22 cellular contexts compared by ENCODE assay signal in the genomic region with DNA sequence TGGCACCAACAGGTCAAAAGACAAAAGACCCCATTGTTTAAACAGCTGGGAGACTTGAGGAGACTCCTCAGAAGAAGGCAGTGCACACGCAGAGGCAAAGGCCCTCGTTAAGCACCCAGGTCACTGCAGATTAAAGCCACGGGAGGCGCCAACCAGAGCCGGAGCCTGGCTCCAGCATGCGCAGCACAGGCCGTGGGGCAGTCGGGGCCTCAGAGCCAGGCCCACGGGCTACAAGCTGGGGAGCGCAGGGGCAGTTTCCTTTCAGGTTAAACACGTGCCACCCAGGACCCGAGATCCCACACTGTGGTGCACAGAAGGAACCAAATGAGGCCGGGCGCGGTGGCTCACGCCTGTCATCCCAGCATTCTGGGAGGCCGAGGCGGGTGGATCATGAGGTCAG. TPM values are rescaled to one million over a fixed set of nuclear protein-coding genes. Genes with fewer than 3 reads are reported as not detected.
DNase-seq lines count a peak whose midpoint lies in the region; ATAC-seq, FAIRE-seq and TF ChIP-seq lines count a peak whose summit lies in the region.
"Had no signal": no experiment of that assay in that cellular context is flagged by ENCODE, and none has a peak within 500 bp of the region (broad histone marks: within the 10 kb centered on the region; RNA-seq: fewer than 3 reads in every experiment).

No MANE protein-coding gene starts in this region.

- H3K4me3 ChIP-seq in esophagus squamous epithelium (no peak overlapping the region), sigmoid colon (no peak overlapping the region), small intestine (ENCODE audit: low read depth in 1 of 2, low read length in 2 of 2) (no peak overlapping the region)
- H3K4me3 ChIP-seq: MG63, SK-N-MC had no signal

- H3K27me3 ChIP-seq in esophagus squamous epithelium (no peaks in the 10 kb centered on the region), sigmoid colon (no peaks in the 10 kb centered on the region), small intestine (ENCODE audit: control insufficient read depth in 2 of 2, insufficient read depth in 2 of 2, low read length in 2 of 2) (no peaks in the 10 kb centered on the region)
- H3K27me3 ChIP-seq: MG63 had no signal

- H3K4me1 Mint-ChIP-seq in CD14-positive monocyte, result peaks cover 74% of the 10 kb centered on the region
- H3K4me1 Mint-ChIP-seq in activated CD4-positive, alpha-beta T cell treated with anti-CD3 and anti-CD28 coated beads, Interleukin-2, amount 10 ng/mL, durations not matched to agents 24 days and 14 days, result peaks cover 12% of the 10 kb centered on the region

- peaks cover 11 to 42% of the 10 kb centered on the region in 2 donors for H3K36me3 Mint-ChIP-seq in CD14-positive monocyte
- no peaks in the 10 kb centered on the region for H3K36me3 Mint-ChIP-seq in activated CD4-positive, alpha-beta T cell treated with anti-CD3 and anti-CD28 coated beads, Interleukin-2, amount 10 ng/mL, durations not matched to agents 24 days and 14 days (ENCODE audit: low read depth)
- H3K36me3 Mint-ChIP-seq: IgD-negative memory B cell had no signal

- POLR2A ChIA-PET in RWPE1 (lab: Yijun Ruan, JAX; ENCODE audit: low non-redundant PET), result no interaction called here

- CTCF ChIA-PET in RWPE1 (lab: Yijun Ruan, JAX), result no interaction called here

- H3K4me3 Mint-ChIP-seq in CD14-positive monocyte, result no peak overlapping the region
- H3K4me3 Mint-ChIP-seq in activated CD4-positive, alpha-beta T cell treated with anti-CD3 and anti-CD28 coated beads, Interleukin-2, amount 10 ng/mL, durations not matched to agents 24 days and 14 days, result no peak overlapping the region

- intact Hi-C loops in CD14-positive monocyte (cut with micrococcal nuclease), result no loop called here
- intact Hi-C loops in esophagus squamous epithelium (cut with DNase I), result no loop called here
- intact Hi-C loops in sigmoid colon (cut with DNase I), result loop anchor here (10.0 kb wide), 1 partner anchor 921 kb away; no protein-coding TSS in a partner anchor
- intact Hi-C loops in activated CD4-positive, alpha-beta T cell treated with anti-CD3 and anti-CD28 coated beads, Interleukin-2, amount 10 ng/mL, durations not matched to agents 24 days and 14 days (cut with micrococcal nuclease), result no loop called here

- no peak for TF ChIP-seq POLR2A in esophagus squamous epithelium (IDR thresholded peaks at IDR 0.05)
- no peak for TF ChIP-seq POLR2A in sigmoid colon (IDR thresholded peaks at IDR 0.05)

- H3K4me1 ChIP-seq in esophagus squamous epithelium, result peaks cover 48 to 90% (median 69%) of the 10 kb centered on the region in 3 donors
- peaks cover 0 to 100% (median 100%) of the 10 kb centered on the region in 4 donors for H3K4me1 ChIP-seq in sigmoid colon
- H3K4me1 ChIP-seq in small intestine (ENCODE audit: control insufficient read depth in 2 of 2, insufficient read depth in 1 of 2, low read depth in 1 of 2, low read length in 1 of 2), result peaks cover 3 to 15% of the 10 kb centered on the region in 2 donors

- DNase-seq in CD14-positive monocyte (ENCODE audit: low spot score), result no peak
- no peak for DNase-seq in RWPE1 (ENCODE audit: low spot score)
- no peak for DNase-seq in esophagus squamous epithelium (lab: John Stamatoyannopoulos, UW)
- DNase-seq in sigmoid colon, result no peak
- no peak for DNase-seq in activated CD4-positive, alpha-beta T cell treated with anti-CD3 and anti-CD28 coated beads, Interleukin-2, amount 10 ng/mL, durations not matched to agents 24 days and 14 days
- DNase-seq in small intestine, result no peak
- no peak for DNase-seq in NCI-H1930 (lab: John Stamatoyannopoulos, UW)
- DNase-seq: DND-41, H7, Kasumi-1, MG63, NCI-H1092, NCI-H146, NCI-H2081, NCI-H2171 treated with DMSO at 0.1 percent for 48 hours, NCI-H446 treated with DMSO at 0.1 percent for 48 hours, NCI-H69, SHP77 had no signal

- H3K36me3 ChIP-seq in esophagus squamous epithelium (peaks cover 0 to 21% (median 0%) of the 10 kb centered on the region in 3 donors), sigmoid colon (no peaks in the 10 kb centered on the region), small intestine (ENCODE audit: control insufficient read depth in 2 of 2, insufficient read depth in 2 of 2, low read length in 2 of 2) (no peaks in the 10 kb centered on the region)

- no peak for ATAC-seq in HG02938 (IDR thresholded peaks at IDR 0.05; ENCODE audit: unreplicated experiment)

- WGBS in esophagus squamous epithelium, 2 donors, result 82 to 89% methylated on average over 10 to 18 of the region's 18 CpGs
- WGBS in sigmoid colon, 2 donors, result 86 to 92% methylated on average over 18 of the region's 18 CpGs
- 88 to 91% (median 90%) methylated on average over 18 of the region's 18 CpGs for WGBS in small intestine, 3 donors

- no peaks in the 10 kb centered on the region for H3K27me3 Mint-ChIP-seq in CD14-positive monocyte (ENCODE audit: low read depth in 3 of 3)
- H3K27me3 Mint-ChIP-seq in activated CD4-positive, alpha-beta T cell treated with anti-CD3 and anti-CD28 coated beads, Interleukin-2, amount 10 ng/mL, durations not matched to agents 24 days and 14 days, result no peaks in the 10 kb centered on the region
- H3K27me3 Mint-ChIP-seq: IgD-negative memory B cell had no signal

- peak overlapping the region in 5 of 7 donors; percentile 30 to 75 (median 61) for H3K27ac Mint-ChIP-seq in CD14-positive monocyte
- H3K27ac Mint-ChIP-seq in activated CD4-positive, alpha-beta T cell treated with anti-CD3 and anti-CD28 coated beads, Interleukin-2, amount 10 ng/mL, durations not matched to agents 24 days and 14 days, result no peak overlapping the region

- H3K9me3 ChIP-seq in esophagus squamous epithelium (no peaks in the 10 kb centered on the region), sigmoid colon (no peaks in the 10 kb centered on the region), small intestine (ENCODE audit: control insufficient read depth, low read depth) (no peaks in the 10 kb centered on the region)
- H3K9me3 ChIP-seq: MG63 had no signal

- peak overlapping the region; percentile 49 for H3K27ac ChIP-seq in RWPE1
- peak overlapping the region in 3 of 4 donors; percentile 52 to 94 (median 80) for H3K27ac ChIP-seq in esophagus squamous epithelium
- peak overlapping the region; percentile 35 to 100 (median 96) for H3K27ac ChIP-seq in sigmoid colon
- H3K27ac ChIP-seq in small intestine (ENCODE audit: low read depth in 1 of 2, low read length in 1 of 2), result no peak overlapping the region

- no peak for TF ChIP-seq CTCF in CD14-positive monocyte (IDR thresholded peaks at IDR 0.05)
- TF ChIP-seq CTCF in RWPE1 (conservative IDR thresholded peaks at IDR 0.05; ENCODE audit: low read depth), result no peak
- TF ChIP-seq CTCF in esophagus squamous epithelium (IDR thresholded peaks at IDR 0.05), result no peak
- TF ChIP-seq CTCF in sigmoid colon (IDR thresholded peaks at IDR 0.05), result no peak

- no peak for FAIRE-seq in small intestine (lab: Jason Lieb, UNC)
- FAIRE-seq: HTR-8/SVneo had no signal

- H3K9me3 Mint-ChIP-seq in CD14-positive monocyte, result no peaks in the 10 kb centered on the region
- no peaks in the 10 kb centered on the region for H3K9me3 Mint-ChIP-seq in activated CD4-positive, alpha-beta T cell treated with anti-CD3 and anti-CD28 coated beads, Interleukin-2, amount 10 ng/mL, durations not matched to agents 24 days and 14 days
- H3K9me3 Mint-ChIP-seq: IgD-negative memory B cell had no signal

- no peak for TF ChIP-seq EP300 in sigmoid colon (IDR thresholded peaks at IDR 0.05)

RNA-seq across cellular contexts. Expression of gene PIEZO1, which starts 9.2 kb away (rescaled TPM):
- polyA plus RNA-seq in CD14-positive monocyte (10 to 100 TPM; 10.2 to 15.0 TPM), sigmoid colon (100 to 1,000 TPM in 1 of 3 donors, 10 to 100 TPM in 2; 18.0 to 169 (median 29.4) TPM), small intestine (10 to 100 TPM; 22.8 to 95.0 (median 27.8) TPM)
- total RNA-seq in esophagus squamous epithelium (100 to 1,000 TPM in 2 of 4 donors, 10 to 100 TPM in 2; 46.0 to 131 (median 103) TPM), sigmoid colon (100 to 1,000 TPM in 3 of 4 donors, 10 to 100 TPM in 1; 97.4 to 242 (median 158) TPM)
- 219 and 226 TPM in 2 replicates for total RNA-seq in activated CD4-positive, alpha-beta T cell treated with anti-CD3 and anti-CD28 coated beads, Interleukin-2, amount 10 ng/mL, durations not matched to agents 24 days and 14 days

RNA-seq across cellular contexts. Expression of gene CDT1, which starts 27.8 kb away (rescaled TPM):
- polyA plus RNA-seq in CD14-positive monocyte (under 1 TPM; 0.07 to 0.24 TPM), sigmoid colon (10 to 100 TPM in 1 of 3 donors, 1 to 10 TPM in 2; 3.6 to 17.4 (median 6.9) TPM), small intestine (10 to 100 TPM in 1 of 3 donors, 1 to 10 TPM in 2; 1.1 to 16.7 (median 2.2) TPM)
- total RNA-seq in esophagus squamous epithelium (10 to 100 TPM in 3 of 4 donors, 1 to 10 TPM in 1; 7.7 to 20.7 (median 11.2) TPM), sigmoid colon (1 to 10 TPM in 1 of 4 donors, under 1 TPM in 2, not detected in 1; 0.71 to 3.0 (median 0.81) TPM)
- 93.2 and 98.3 TPM in 2 replicates for total RNA-seq in activated CD4-positive, alpha-beta T cell treated with anti-CD3 and anti-CD28 coated beads, Interleukin-2, amount 10 ng/mL, durations not matched to agents 24 days and 14 days

RNA-seq across cellular contexts. Expression of gene APRT, which starts 35.9 kb away (rescaled TPM):
- polyA plus RNA-seq in CD14-positive monocyte (100 to 1,000 TPM; 233 to 307 TPM), sigmoid colon (100 to 1,000 TPM; 245 to 329 (median 294) TPM), small intestine (100 to 1,000 TPM; 197 to 255 (median 247) TPM)
- total RNA-seq in esophagus squamous epithelium (100 to 1,000 TPM; 186 to 314 (median 250) TPM), sigmoid colon (10 to 100 TPM; 56.6 to 78.3 (median 62.5) TPM)
- 312 and 314 TPM in 2 replicates for total RNA-seq in activated CD4-positive, alpha-beta T cell treated with anti-CD3 and anti-CD28 coated beads, Interleukin-2, amount 10 ng/mL, durations not matched to agents 24 days and 14 days

Comparison
In these comparisons a context has a peak if more than half of its experiments do, and no peak if none do; other contexts are left out.
1. H3K27ac ChIP-seq: peak in RWPE1 (single experiment), esophagus squamous epithelium (3 of 4) and sigmoid colon (4 of 4); none in small intestine (0 of 2).